11 cellular contexts compared by ENCODE assay signal in genomic region chr12:69252033-69252432, GRCh38. TPM values are rescaled to one million over a fixed set of nuclear protein-coding genes. Genes with fewer than 3 reads are reported as not detected.
DNase-seq lines count a peak whose midpoint lies in the region; ATAC-seq and TF ChIP-seq lines count a peak whose summit lies in the region.
"Had no signal": no experiment of that assay in that cellular context is flagged by ENCODE, and none has a peak within 500 bp of the region (broad histone marks: within the 10 kb centered on the region; RNA-seq: fewer than 3 reads in every experiment).

No MANE protein-coding gene starts in this region.

- DNase-seq in EH (ENCODE audit: low read depth) (peak; percentile 69), SK-MEL-5 (ENCODE audit: low read depth, low spot score) (peak; percentile 9), foreskin keratinocyte (no peak), NCI-H2227 (lab: John Stamatoyannopoulos, UW; ENCODE audit: unreplicated experiment) (no peak), middle frontal gyrus (ENCODE audit: extremely low spot score, low spot score) (no peak), substantia nigra (lab: John Stamatoyannopoulos, UW) (no peak)
- no peak for DNase-seq in stimulated activated naive CD4-positive, alpha-beta T cell (lab: John Stamatoyannopoulos, UW)
- DNase-seq: COR-L47, NCI-H1417, T-helper 2 cell had no signal

- no peak overlapping the region for H3K4me3 ChIP-seq in ACC112 (ENCODE audit: low read depth, low read length)

- peaks cover 27% of the 10 kb centered on the region for H3K4me1 ChIP-seq in ACC112 (ENCODE audit: control insufficient read depth, insufficient read depth, low read length, unreplicated experiment)
- H3K4me1 ChIP-seq in foreskin keratinocyte: peaks cover 6% of the 10 kb centered on the region

- H3K36me3 ChIP-seq in ACC112 (ENCODE audit: insufficient read depth, low read length): peaks cover 19% of the 10 kb centered on the region

- in situ Hi-C loops in SK-MEL-5 (cut with HindIII; ENCODE audit: low pct_unique_long_range_greater_than_20kb, low sequenced_read_pairs): no loop called here

- H3K27ac ChIP-seq in ACC112 (ENCODE audit: low read depth, low read length) (peak overlapping the region; percentile 48), foreskin keratinocyte (no peak overlapping the region), substantia nigra (ENCODE audit: low read depth, low read length, poor library complexity, severe bottlenecking) (no peak overlapping the region)

- H2AFZ ChIP-seq in ACC112 (ENCODE audit: low read length, unreplicated experiment): no peak overlapping the region

- peak; percentile 16 for ATAC-seq in foreskin keratinocyte

- no peak for TF ChIP-seq CTCF in foreskin keratinocyte (conservative IDR thresholded peaks at IDR 0.05)

- H3K27me3 ChIP-seq in ACC112 (ENCODE audit: insufficient read depth, low read length): no peaks in the 10 kb centered on the region
- H3K27me3 ChIP-seq in foreskin keratinocyte: no peaks in the 10 kb centered on the region

- H3K79me2 ChIP-seq in ACC112 (ENCODE audit: control insufficient read depth, insufficient read depth, low read length, unreplicated experiment): peaks cover 69% of the 10 kb centered on the region

RNA-seq across cellular contexts. Expression of gene CPSF6, which starts 12.7 kb away (rescaled TPM):
- 26.5 and 29.0 TPM in 2 replicates for total RNA-seq in SK-MEL-5 (2014; rRNA removed; shearing (Covaris generic))
- polyA plus RNA-seq in SK-MEL-5 (2015; cell fraction: cytosol; rRNA removed): 33.2 and 46.5 TPM in 2 replicates
- polyA plus RNA-seq in SK-MEL-5 (2015; cell fraction: nucleus; rRNA removed): 136 and 143 TPM in 2 replicates
- total RNA-seq in foreskin keratinocyte: 57.4 and 63.7 TPM in 2 replicates
- polyA plus RNA-seq in foreskin keratinocyte: 37.0 and 44.5 TPM in 2 replicates

Comparison
In these comparisons a context has a peak if more than half of its experiments do, and no peak if none do; other contexts are left out.
1. DNase-seq: peak in EH (single experiment) and SK-MEL-5 (single experiment); none in foreskin keratinocyte (0 of 2), NCI-H2227 (single experiment), middle frontal gyrus (single experiment), substantia nigra (0 of 49) and stimulated activated naive CD4-positive, alpha-beta T cell (0 of 6).